8 cellular contexts compared by ENCODE assay signal in genomic region chr14:99270491-99271287, GRCh38. TPM values are rescaled to one million over a fixed set of nuclear protein-coding genes. Genes with fewer than 3 reads are reported as not detected.
DNase-seq lines count a peak whose midpoint lies in the region; ATAC-seq and TF ChIP-seq lines count a peak whose summit lies in the region.

No MANE protein-coding gene starts in this region.

- H3K4me3 Mint-ChIP-seq in activated CD4-positive, alpha-beta T cell treated with anti-CD3 and anti-CD28 coated beads, Interleukin-2, amount 10 ng/mL, durations not matched to agents 24 days and 14 days, result peak overlapping the region; percentile 91

- H4K20me1 ChIP-seq in smooth muscle cell (ENCODE audit: low read depth), result peaks cover 11% of the 10 kb centered on the region

- H3K27ac ChIP-seq in smooth muscle cell (ENCODE audit: low read depth), result no peak overlapping the region

- H3K36me3 Mint-ChIP-seq in activated CD4-positive, alpha-beta T cell treated with anti-CD3 and anti-CD28 coated beads, Interleukin-2, amount 10 ng/mL, durations not matched to agents 24 days and 14 days (ENCODE audit: low read depth), result peaks cover 30% of the 10 kb centered on the region

- H3K79me2 ChIP-seq in smooth muscle cell (ENCODE audit: low read depth), result peaks cover 3% of the 10 kb centered on the region

- H3K9me3 Mint-ChIP-seq in activated CD4-positive, alpha-beta T cell treated with anti-CD3 and anti-CD28 coated beads, Interleukin-2, amount 10 ng/mL, durations not matched to agents 24 days and 14 days, result no peaks in the 10 kb centered on the region

- H3K36me3 ChIP-seq in smooth muscle cell (ENCODE audit: low read depth), result no peaks in the 10 kb centered on the region

- H3K4me1 Mint-ChIP-seq in activated CD4-positive, alpha-beta T cell treated with anti-CD3 and anti-CD28 coated beads, Interleukin-2, amount 10 ng/mL, durations not matched to agents 24 days and 14 days, result peaks cover 47% of the 10 kb centered on the region

- intact Hi-C loops in activated CD4-positive, alpha-beta T cell treated with anti-CD3 and anti-CD28 coated beads, Interleukin-2, amount 10 ng/mL, durations not matched to agents 24 days and 14 days (cut with micrococcal nuclease), result loop anchor here (5.0 kb wide), 3 partner anchors 142 to 1813 kb away; no protein-coding TSS in a partner anchor

- peak overlapping the region; percentile 74 for H2AFZ ChIP-seq in smooth muscle cell (ENCODE audit: low read depth)

- peaks cover 19% of the 10 kb centered on the region for H3F3A ChIP-seq in smooth muscle cell (ENCODE audit: low read depth)

- peak; percentile 82 for DNase-seq in activated CD4-positive, alpha-beta T cell treated with anti-CD3 and anti-CD28 coated beads, Interleukin-2, amount 10 ng/mL, durations not matched to agents 24 days and 14 days
- no peak for DNase-seq in activated CD4-positive, alpha-beta T cell treated with anti-CD3 and anti-CD28 coated beads, Interleukin-2, amount 50 U/mL, for 4 hours
- DNase-seq in T-helper 1 cell (peak in 3 of 5 donors; percentile 27 to 45 (median 42)), fibroblast of the aortic adventitia (ENCODE audit: low read depth) (no peak), smooth muscle cell (lab: John Stamatoyannopoulos, UW; ENCODE audit: unreplicated experiment) (no peak)

- no peaks in the 10 kb centered on the region for H3K27me3 ChIP-seq in smooth muscle cell (ENCODE audit: low read depth)

- no peaks in the 10 kb centered on the region for H3K9me3 ChIP-seq in smooth muscle cell (replicated peaks; ENCODE audit: low read depth)

- peaks cover 33% of the 10 kb centered on the region for H3K4me1 ChIP-seq in smooth muscle cell (ENCODE audit: low read depth)

- ATAC-seq in activated CD4-positive, CD25-positive, alpha-beta regulatory T cell treated with anti-CD3 and anti-CD28 coated beads, Interleukin-2, amount 50 U/mL, for 24 hours, result no peak
- no peak for ATAC-seq in HG02970 (IDR thresholded peaks at IDR 0.05; ENCODE audit: low FRiP score, unreplicated experiment)
- no peak for ATAC-seq in GM18907 (IDR thresholded peaks at IDR 0.05; ENCODE audit: unreplicated experiment)

- under 1% methylated on average over 38 of the region's 84 CpGs for WGBS in smooth muscle cell (ENCODE audit: low lambda C conversion rate)

- peak overlapping the region; percentile 50 for H3K4me3 ChIP-seq in fibroblast of the aortic adventitia (ENCODE audit: low read depth, low read length)
- H3K4me3 ChIP-seq in smooth muscle cell, result peak overlapping the region; percentile 78

- peak overlapping the region; percentile 97 for H3K4me2 ChIP-seq in smooth muscle cell

- peaks cover 6% of the 10 kb centered on the region for H3K27me3 Mint-ChIP-seq in activated CD4-positive, alpha-beta T cell treated with anti-CD3 and anti-CD28 coated beads, Interleukin-2, amount 10 ng/mL, durations not matched to agents 24 days and 14 days

- peak overlapping the region; percentile 99 for H3K27ac Mint-ChIP-seq in activated CD4-positive, alpha-beta T cell treated with anti-CD3 and anti-CD28 coated beads, Interleukin-2, amount 10 ng/mL, durations not matched to agents 24 days and 14 days

- H3K9ac ChIP-seq in smooth muscle cell (ENCODE audit: low read depth), result no peak overlapping the region

- no peak for TF ChIP-seq CTCF in fibroblast of the aortic adventitia (IDR thresholded peaks at IDR 0.05; ENCODE audit: insufficient read depth, low read length)
- TF ChIP-seq CTCF in smooth muscle cell (IDR thresholded peaks at IDR 0.05; ENCODE audit: borderline replicate concordance, insufficient read depth, poor library complexity, severe bottlenecking), result no peak

RNA-seq across cellular contexts. Expression of gene BCL11B, which starts 1.3 kb away (rescaled TPM):
- total RNA-seq in activated CD4-positive, alpha-beta T cell treated with anti-CD3 and anti-CD28 coated beads, Interleukin-2, amount 10 ng/mL, durations not matched to agents 24 days and 14 days, result 48.2 and 48.5 TPM in 2 replicates
- 0.09 TPM in 1 of 2 replicates, not detected in the other for total RNA-seq in fibroblast of the aortic adventitia (ENCODE audit: low replicate concordance)
- total RNA-seq in smooth muscle cell, result 3.0 and 3.6 TPM in 2 replicates
- 0.47 and 0.56 TPM in 2 replicates for polyA plus RNA-seq in smooth muscle cell

Comparison
In these comparisons a context has a peak if more than half of its experiments do, and no peak if none do; other contexts are left out.
1. DNase-seq: peak in activated CD4-positive, alpha-beta T cell treated with anti-CD3 and anti-CD28 coated beads, Interleukin-2, amount 10 ng/mL, durations not matched to agents 24 days and 14 days (single experiment) and T-helper 1 cell (3 of 5); none in activated CD4-positive, alpha-beta T cell treated with anti-CD3 and anti-CD28 coated beads, Interleukin-2, amount 50 U/mL, for 4 hours (0 of 2), fibroblast of the aortic adventitia (single experiment) and smooth muscle cell (single experiment).
2. RNA of gene BCL11B, which starts 1.3 kb away (total RNA-seq): 48.2 to 48.5 TPM in activated CD4-positive, alpha-beta T cell treated with anti-CD3 and anti-CD28 coated beads, Interleukin-2, amount 10 ng/mL, durations not matched to agents 24 days and 14 days; 3.0 to 3.6 TPM in smooth muscle cell and 0.09 TPM in fibroblast of the aortic adventitia; every median in the first group is over 10 times any median in the second.